Comparison of ENCODE assay signal across 8 cellular contexts in genomic region chr3:87792532-87793321, GRCh38. TPM values are rescaled to one million over a fixed set of nuclear protein-coding genes. Genes with fewer than 3 reads are reported as not detected.
DNase-seq lines count a peak whose midpoint lies in the region; ATAC-seq and TF ChIP-seq lines count a peak whose summit lies in the region.

Gene HTR1F (plus strand): TSS chr3:87792706.

- no peak within 1 kb of the TSS for H3K27ac Mint-ChIP-seq in activated T-cell treated with anti-CD3 and anti-CD28 coated beads, Interleukin-2, amount 50 U/mL, for 24 hours

- H3K4me3 ChIP-seq in astrocyte of the spinal cord (ENCODE audit: low read depth, low read length) (peak within 1 kb of the TSS; percentile 51), kidney epithelial cell (ENCODE audit: low read depth, low read length) (peak within 1 kb of the TSS; percentile 35), stomach smooth muscle (ENCODE audit: low read length in 2 of 2) (peak within 1 kb of the TSS; percentile 43 to 54)
- no peak within 1 kb of the TSS for H3K4me3 ChIP-seq in effector memory CD4-positive, alpha-beta T cell (ENCODE audit: insufficient read depth, low read depth, low read length, poor library complexity, severe bottlenecking)

- no peaks in the 10 kb centered on the region for H3K36me3 Mint-ChIP-seq in activated T-cell treated with anti-CD3 and anti-CD28 coated beads, Interleukin-2, amount 50 U/mL, for 24 hours (ENCODE audit: low read depth)

- H3K27ac ChIP-seq in stomach smooth muscle (ENCODE audit: low read length) = no peak within 1 kb of the TSS
- H3K27ac ChIP-seq in effector memory CD4-positive, alpha-beta T cell (ENCODE audit: insufficient read depth, low read length, poor library complexity, severe bottlenecking) = no peak within 1 kb of the TSS

- no peak for ATAC-seq in HG02610 (IDR thresholded peaks at IDR 0.05; ENCODE audit: unreplicated experiment)

- peaks cover 29% of the 10 kb centered on the region for H3K4me1 Mint-ChIP-seq in activated T-cell treated with anti-CD3 and anti-CD28 coated beads, Interleukin-2, amount 50 U/mL, for 24 hours (ENCODE audit: low read depth)

- H3K36me3 ChIP-seq in kidney epithelial cell (ENCODE audit: control insufficient read depth, insufficient read depth, low read length) (no peaks in the 10 kb centered on the region), stomach smooth muscle (ENCODE audit: control insufficient read depth in 2 of 2, insufficient read depth in 2 of 2, low read length in 2 of 2) (no peaks in the 10 kb centered on the region)
- no peaks in the 10 kb centered on the region for H3K36me3 ChIP-seq in effector memory CD4-positive, alpha-beta T cell (ENCODE audit: control insufficient read depth, insufficient read depth, low read length)

- H3K9me3 ChIP-seq in stomach smooth muscle (ENCODE audit: control insufficient read depth in 2 of 2, low read length in 2 of 2) = no peaks in the 10 kb centered on the region
- no peaks in the 10 kb centered on the region for H3K9me3 ChIP-seq in effector memory CD4-positive, alpha-beta T cell (ENCODE audit: control insufficient read depth, low read length)

- peak; percentile 31 for DNase-seq in activated T-cell treated with anti-CD3 and anti-CD28 coated beads, Interleukin-2, amount 50 U/mL, for 24 hours
- no peak for DNase-seq in activated T-cell treated with anti-CD3 and anti-CD28 coated beads, Interleukin-2, amount 50 U/mL, for 1 hour
- DNase-seq in astrocyte of the spinal cord (ENCODE audit: low read depth, low spot score) = no peak
- DNase-seq in kidney epithelial cell (ENCODE audit: low read depth) = no peak
- DNase-seq in NCI-H2081 treated with DMSO at 0.1 percent for 48 hours (lab: John Stamatoyannopoulos, UW) = no peak
- DNase-seq in effector memory CD4-positive, alpha-beta T cell = no peak

- no peak within 1 kb of the TSS for H3K9ac ChIP-seq in stomach smooth muscle (ENCODE audit: low read length in 2 of 2)

- no peaks in the 10 kb centered on the region for H3K9me3 Mint-ChIP-seq in activated T-cell treated with anti-CD3 and anti-CD28 coated beads, Interleukin-2, amount 50 U/mL, for 24 hours

- peak within 1 kb of the TSS; percentile 68 for H3K4me3 Mint-ChIP-seq in activated T-cell treated with anti-CD3 and anti-CD28 coated beads, Interleukin-2, amount 50 U/mL, for 24 hours

- peaks cover 84% of the 10 kb centered on the region for H3K27me3 Mint-ChIP-seq in activated T-cell treated with anti-CD3 and anti-CD28 coated beads, Interleukin-2, amount 50 U/mL, for 24 hours

- in situ Hi-C loops in astrocyte of the spinal cord (cut with HindIII; ENCODE audit: low sequenced_read_pairs) = no loop called here

- H3K27me3 ChIP-seq in kidney epithelial cell (ENCODE audit: control insufficient read depth, insufficient read depth, low read length) (peaks cover 13% of the 10 kb centered on the region), stomach smooth muscle (ENCODE audit: control insufficient read depth in 1 of 2, insufficient read depth in 2 of 2, low read length in 2 of 2) (peaks cover 13 to 19% of the 10 kb centered on the region in 2 donors)
- H3K27me3 ChIP-seq in effector memory CD4-positive, alpha-beta T cell (replicated peaks; ENCODE audit: control insufficient read depth, insufficient read depth, low read length, poor library complexity, severe bottlenecking) = peaks cover 17% of the 10 kb centered on the region

- peaks cover 7% of the 10 kb centered on the region for H3K4me1 ChIP-seq in stomach smooth muscle (ENCODE audit: control insufficient read depth, insufficient read depth, low read length)
- H3K4me1 ChIP-seq in effector memory CD4-positive, alpha-beta T cell (ENCODE audit: control insufficient read depth, insufficient read depth, low read length, poor library complexity, severe bottlenecking) = peaks cover 8% of the 10 kb centered on the region

- TF ChIP-seq CTCF in astrocyte of the spinal cord (IDR thresholded peaks at IDR 0.05; ENCODE audit: low read depth, low read length) = no peak
- no peak for TF ChIP-seq CTCF in kidney epithelial cell (IDR thresholded peaks at IDR 0.05; ENCODE audit: insufficient read depth, low read length, poor library complexity, severe bottlenecking)

RNA-seq across cellular contexts. Expression of gene HTR1F, which starts in this region (rescaled TPM):
- under 0.01 TPM in 1 of 2 replicates, not detected in the other for total RNA-seq in kidney epithelial cell
